In the genomic region with DNA sequence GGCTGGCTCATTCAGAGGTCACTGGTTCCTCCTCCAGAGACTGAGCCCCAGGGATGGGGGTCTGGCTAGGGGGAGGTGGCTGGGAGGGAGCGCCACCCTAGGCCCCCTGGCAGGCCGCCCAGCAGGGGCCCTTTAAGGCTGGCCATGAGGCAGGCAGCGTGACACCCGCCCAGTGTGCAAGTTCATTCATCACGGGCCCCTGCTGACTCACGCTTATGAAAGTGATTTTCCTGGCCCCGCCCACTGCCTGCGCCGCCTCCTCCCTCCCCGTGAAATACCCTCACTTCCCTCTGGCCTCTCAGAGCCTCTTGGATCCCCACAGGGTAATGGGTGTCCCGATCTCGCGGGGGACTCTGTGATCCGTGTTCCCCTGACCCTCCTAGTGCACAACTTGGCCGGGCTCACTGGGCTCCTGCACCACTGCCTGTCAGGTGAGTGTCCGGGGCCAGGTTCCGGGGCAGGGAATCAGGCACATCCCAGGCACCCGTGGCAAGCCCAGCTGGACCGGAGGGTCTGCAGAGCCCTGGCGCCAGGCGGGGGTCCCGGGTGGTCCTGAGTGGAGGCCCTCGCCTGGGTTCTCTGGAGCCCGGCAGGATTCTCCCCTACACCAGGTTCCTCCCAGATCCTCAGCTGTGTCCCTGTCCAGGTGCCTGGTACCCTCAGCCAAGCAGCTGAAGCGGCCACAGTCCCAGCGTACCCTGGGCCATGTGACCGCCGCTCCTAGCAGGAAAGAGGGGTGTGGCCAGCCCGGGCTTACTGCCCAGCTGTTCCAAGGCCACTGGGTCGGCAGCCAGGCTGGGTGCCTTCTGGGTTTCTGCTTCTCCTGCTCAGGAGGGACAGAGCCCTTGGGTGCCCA, we compare ENCODE assay signal across 1 cellular context.
TF ChIP-seq lines count a peak whose summit lies in the region.

A gene with protein sequence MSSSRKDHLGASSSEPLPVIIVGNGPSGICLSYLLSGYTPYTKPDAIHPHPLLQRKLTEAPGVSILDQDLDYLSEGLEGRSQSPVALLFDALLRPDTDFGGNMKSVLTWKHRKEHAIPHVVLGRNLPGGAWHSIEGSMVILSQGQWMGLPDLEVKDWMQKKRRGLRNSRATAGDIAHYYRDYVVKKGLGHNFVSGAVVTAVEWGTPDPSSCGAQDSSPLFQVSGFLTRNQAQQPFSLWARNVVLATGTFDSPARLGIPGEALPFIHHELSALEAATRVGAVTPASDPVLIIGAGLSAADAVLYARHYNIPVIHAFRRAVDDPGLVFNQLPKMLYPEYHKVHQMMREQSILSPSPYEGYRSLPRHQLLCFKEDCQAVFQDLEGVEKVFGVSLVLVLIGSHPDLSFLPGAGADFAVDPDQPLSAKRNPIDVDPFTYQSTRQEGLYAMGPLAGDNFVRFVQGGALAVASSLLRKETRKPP (plus strand): TSS at position 301 of the 856 bp plus-strand sequence. CDS start 4,432 bp downstream, outside the sequence.

TF ChIP-seq in HCT116, 20 proteins besides CTCF, POLR2A, EP300 and RAD21 (continued from another document):
- TF ChIP-seq EZH2phosphoT487 (IDR thresholded peaks at IDR 0.05; ENCODE audit: borderline replicate concordance) = no peak
- TF ChIP-seq, protein P1, sequence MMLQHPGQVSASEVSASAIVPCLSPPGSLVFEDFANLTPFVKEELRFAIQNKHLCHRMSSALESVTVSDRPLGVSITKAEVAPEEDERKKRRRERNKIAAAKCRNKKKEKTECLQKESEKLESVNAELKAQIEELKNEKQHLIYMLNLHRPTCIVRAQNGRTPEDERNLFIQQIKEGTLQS (IDR thresholded peaks at IDR 0.05) = no peak
- peak; percentile 76 for TF ChIP-seq TCF7L2 (IDR thresholded peaks at IDR 0.05; ENCODE audit: borderline replicate concordance, extremely low read depth, insufficient read depth, insufficient read length)
- no peak for TF ChIP-seq ELF1 (IDR thresholded peaks at IDR 0.05; ENCODE audit: borderline replicate concordance, low read depth)
- no peak for TF ChIP-seq JUND (IDR thresholded peaks at IDR 0.05)
- no peak for TF ChIP-seq SIN3A (IDR thresholded peaks at IDR 0.05; ENCODE audit: low read depth)
- TF ChIP-seq SP1 (IDR thresholded peaks at IDR 0.05; ENCODE audit: low read depth) = no peak
- TF ChIP-seq ZNF274 (IDR thresholded peaks at IDR 0.05; ENCODE audit: low read depth, low read length) = no peak
- TF ChIP-seq FOSL1 (IDR thresholded peaks at IDR 0.05; ENCODE audit: low read depth) = no peak
- TF ChIP-seq POLR2AphosphoS5 (IDR thresholded peaks at IDR 0.05; ENCODE audit: low read depth, low read length) = peak; percentile 96
- TF ChIP-seq YY1 (IDR thresholded peaks at IDR 0.05; ENCODE audit: extremely low read depth, insufficient replicate concordance, low read depth, low read length) = no peak
